Comparison of ENCODE assay signal across 8 cellular contexts in genomic region chr10:72364239-72364777, GRCh38. TPM values are rescaled to one million over a fixed set of nuclear protein-coding genes. Genes with fewer than 3 reads are reported as not detected.
DNase-seq lines count a peak whose midpoint lies in the region; ATAC-seq and TF ChIP-seq lines count a peak whose summit lies in the region.

No MANE protein-coding gene starts in this region.

- H3K27me3 ChIP-seq in Peyer's patch (no peaks in the 10 kb centered on the region), fibroblast of lung (ENCODE audit: control insufficient read depth, insufficient read depth, low read length) (no peaks in the 10 kb centered on the region)

- H3K4me3 Mint-ChIP-seq in nephron progenitor cell, result no peak overlapping the region

- peak overlapping the region; percentile 25 for H3K9ac ChIP-seq in fibroblast of lung (ENCODE audit: insufficient read depth, low read length)

- H3K4me3 ChIP-seq in Peyer's patch (peak overlapping the region in 2 of 4 donors; percentile 2 to 3), fibroblast of lung (replicated peaks in 1 of 4; ENCODE audit: control extremely low read depth in 1 of 4, insufficient read depth in 1 of 4, low read depth in 3 of 4, low read length in 4 of 4) (no peak overlapping the region)

- DNase-seq in DMS153 treated with DMSO at 0.1 percent for 48 hours (lab: John Stamatoyannopoulos, UW; ENCODE audit: unreplicated experiment) (peak; percentile 79), Peyer's patch (peak; percentile 83 to 93 (median 84)), fibroblast of lung (ENCODE audit: low read depth in 2 of 2) (peak; percentile 85 to 93), nephron progenitor cell (peak; percentile 84)
- DNase-seq in activated T-cell treated with anti-CD3 and anti-CD28 coated beads, Interleukin-2, amount 50 U/mL, for 48 hours, result peak; percentile 91 to 92
- peak; percentile 78 for DNase-seq in stimulated activated naive CD4-positive, alpha-beta T cell treated with Interleukin-2 at 50 U/mL for 16 hours (lab: John Stamatoyannopoulos, UW)

- no peak overlapping the region for H3K27ac Mint-ChIP-seq in nephron progenitor cell

- no peak for TF ChIP-seq POLR2A in Peyer's patch (IDR thresholded peaks at IDR 0.05)

- H3K4me1 Mint-ChIP-seq in nephron progenitor cell, result peaks cover 7% of the 10 kb centered on the region

- H3K27me3 Mint-ChIP-seq in nephron progenitor cell (ENCODE audit: low read depth, poor library complexity), result peaks cover 4% of the 10 kb centered on the region

- H3K36me3 Mint-ChIP-seq in nephron progenitor cell (ENCODE audit: low read depth), result peaks cover 22% of the 10 kb centered on the region

- peak overlapping the region; percentile 66 for H3K4me2 ChIP-seq in fibroblast of lung (ENCODE audit: extremely low read depth, insufficient read depth, low read length)

- H3K9me3 Mint-ChIP-seq in nephron progenitor cell, result no peaks in the 10 kb centered on the region

- peak overlapping the region; percentile 89 for H2AFZ ChIP-seq in fibroblast of lung (ENCODE audit: low read length)

- H3K27ac ChIP-seq in Peyer's patch, result peak overlapping the region in 1 of 4 donors; percentile 63
- peak overlapping the region; percentile 85 for H3K27ac ChIP-seq in fibroblast of lung (ENCODE audit: insufficient read depth, low read length)

- H3K79me2 ChIP-seq in fibroblast of lung (ENCODE audit: control insufficient read depth, insufficient read depth, low read length), result no peaks in the 10 kb centered on the region

- H4K20me1 ChIP-seq in fibroblast of lung (ENCODE audit: control insufficient read depth, extremely low read depth, insufficient read depth, low read length), result no peaks in the 10 kb centered on the region

- H3K4me1 ChIP-seq in Peyer's patch (peaks cover 0 to 9% (median 4%) of the 10 kb centered on the region in 4 donors), fibroblast of lung (ENCODE audit: control insufficient read depth, extremely low read depth, insufficient read depth, low read length) (peaks cover 12% of the 10 kb centered on the region)

- H3K9me3 ChIP-seq in Peyer's patch, result no peaks in the 10 kb centered on the region
- H3K9me3 ChIP-seq in fibroblast of lung (ENCODE audit: control insufficient read depth, insufficient read depth, low read depth, low read length), result no peaks in the 10 kb centered on the region

- peak; percentile 86 for ATAC-seq in GM21576 (IDR thresholded peaks at IDR 0.05; ENCODE audit: unreplicated experiment)

- peak; percentile 88 for TF ChIP-seq CTCF in LNCAP (IDR thresholded peaks at IDR 0.05)
- peak; percentile 75 to 95 (median 94) for TF ChIP-seq CTCF in Peyer's patch (IDR thresholded peaks at IDR 0.05)
- peak; percentile 96 to 97 for TF ChIP-seq CTCF in fibroblast of lung (conservative IDR thresholded peaks at IDR 0.05 in 1 of 2, IDR thresholded peaks at IDR 0.05 in 1 of 2; ENCODE audit: low read depth in 1 of 2, low read length in 2 of 2)
- peak; percentile 86 for TF ChIP-seq CTCF in nephron progenitor cell (IDR thresholded peaks at IDR 0.05)

- H3K36me3 ChIP-seq in Peyer's patch (peaks cover 0 to 10% (median 0%) of the 10 kb centered on the region in 3 donors), fibroblast of lung (ENCODE audit: control insufficient read depth, insufficient read depth, low read length) (peaks cover 3% of the 10 kb centered on the region)

RNA-seq across cellular contexts. Expression of gene DNAJB12, which starts 9.6 kb away (rescaled TPM):
- 10 to 100 TPM; 33.0 to 54.1 (median 47.2) TPM for total RNA-seq in Peyer's patch
- 20.5 and 26.3 TPM in 2 replicates for total RNA-seq in fibroblast of lung
- 16.0 and 17.2 TPM in 2 replicates for polyA plus RNA-seq in fibroblast of lung
- polyA plus RNA-seq in fibroblast of lung (2012), result 28.0 and 28.7 TPM in 2 replicates
- 36.0 and 54.5 TPM in 2 replicates for polyA minus RNA-seq in fibroblast of lung (ENCODE audit: low replicate concordance)
